In genomic region chr12:47885012-47885501, GRCh38 we compare ENCODE assay signal across 1 cellular context.
TF ChIP-seq lines count a peak whose summit lies in the region.

No MANE protein-coding gene starts in this region.

TF ChIP-seq in GM12878, 131 proteins besides CTCF, POLR2A, EP300 and RAD21 (continued from another document):
- TF ChIP-seq, protein P1, sequence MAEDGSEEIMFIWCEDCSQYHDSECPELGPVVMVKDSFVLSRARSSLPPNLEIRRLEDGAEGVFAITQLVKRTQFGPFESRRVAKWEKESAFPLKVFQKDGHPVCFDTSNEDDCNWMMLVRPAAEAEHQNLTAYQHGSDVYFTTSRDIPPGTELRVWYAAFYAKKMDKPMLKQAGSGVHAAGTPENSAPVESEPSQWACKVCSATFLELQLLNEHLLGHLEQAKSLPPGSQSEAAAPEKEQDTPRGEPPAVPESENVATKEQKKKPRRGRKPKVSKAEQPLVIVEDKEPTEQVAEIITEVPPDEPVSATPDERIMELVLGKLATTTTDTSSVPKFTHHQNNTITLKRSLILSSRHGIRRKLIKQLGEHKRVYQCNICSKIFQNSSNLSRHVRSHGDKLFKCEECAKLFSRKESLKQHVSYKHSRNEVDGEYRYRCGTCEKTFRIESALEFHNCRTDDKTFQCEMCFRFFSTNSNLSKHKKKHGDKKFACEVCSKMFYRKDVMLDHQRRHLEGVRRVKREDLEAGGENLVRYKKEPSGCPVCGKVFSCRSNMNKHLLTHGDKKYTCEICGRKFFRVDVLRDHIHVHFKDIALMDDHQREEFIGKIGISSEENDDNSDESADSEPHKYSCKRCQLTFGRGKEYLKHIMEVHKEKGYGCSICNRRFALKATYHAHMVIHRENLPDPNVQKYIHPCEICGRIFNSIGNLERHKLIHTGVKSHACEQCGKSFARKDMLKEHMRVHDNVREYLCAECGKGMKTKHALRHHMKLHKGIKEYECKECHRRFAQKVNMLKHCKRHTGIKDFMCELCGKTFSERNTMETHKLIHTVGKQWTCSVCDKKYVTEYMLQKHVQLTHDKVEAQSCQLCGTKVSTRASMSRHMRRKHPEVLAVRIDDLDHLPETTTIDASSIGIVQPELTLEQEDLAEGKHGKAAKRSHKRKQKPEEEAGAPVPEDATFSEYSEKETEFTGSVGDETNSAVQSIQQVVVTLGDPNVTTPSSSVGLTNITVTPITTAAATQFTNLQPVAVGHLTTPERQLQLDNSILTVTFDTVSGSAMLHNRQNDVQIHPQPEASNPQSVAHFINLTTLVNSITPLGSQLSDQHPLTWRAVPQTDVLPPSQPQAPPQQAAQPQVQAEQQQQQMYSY (CRISPR knock-in tag; IDR thresholded peaks at IDR 0.05): no peak
- TF ChIP-seq RELA (IDR thresholded peaks at IDR 0.05; ENCODE audit: borderline replicate concordance, partially characterized antibody): peak; percentile 61
- TF ChIP-seq, protein P2, sequence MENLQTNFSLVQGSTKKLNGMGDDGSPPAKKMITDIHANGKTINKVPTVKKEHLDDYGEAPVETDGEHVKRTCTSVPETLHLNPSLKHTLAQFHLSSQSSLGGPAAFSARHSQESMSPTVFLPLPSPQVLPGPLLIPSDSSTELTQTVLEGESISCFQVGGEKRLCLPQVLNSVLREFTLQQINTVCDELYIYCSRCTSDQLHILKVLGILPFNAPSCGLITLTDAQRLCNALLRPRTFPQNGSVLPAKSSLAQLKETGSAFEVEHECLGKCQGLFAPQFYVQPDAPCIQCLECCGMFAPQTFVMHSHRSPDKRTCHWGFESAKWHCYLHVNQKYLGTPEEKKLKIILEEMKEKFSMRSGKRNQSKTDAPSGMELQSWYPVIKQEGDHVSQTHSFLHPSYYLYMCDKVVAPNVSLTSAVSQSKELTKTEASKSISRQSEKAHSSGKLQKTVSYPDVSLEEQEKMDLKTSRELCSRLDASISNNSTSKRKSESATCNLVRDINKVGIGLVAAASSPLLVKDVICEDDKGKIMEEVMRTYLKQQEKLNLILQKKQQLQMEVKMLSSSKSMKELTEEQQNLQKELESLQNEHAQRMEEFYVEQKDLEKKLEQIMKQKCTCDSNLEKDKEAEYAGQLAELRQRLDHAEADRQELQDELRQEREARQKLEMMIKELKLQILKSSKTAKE (IDR thresholded peaks at IDR 0.05; ENCODE audit: low read depth, poor library complexity, severe bottlenecking): peak; percentile 96
- TF ChIP-seq KLF5 (IDR thresholded peaks at IDR 0.05; ENCODE audit: partially characterized antibody): no peak
- peak; percentile 30; the same call in 1 of the 2 replicates for TF ChIP-seq TCF3 (IDR thresholded peaks at IDR 0.05; ENCODE audit: borderline replicate concordance, insufficient read depth, low read depth, low read length)
- no peak for TF ChIP-seq SMARCA5 (IDR thresholded peaks at IDR 0.05)
- peak; percentile 77; the same call in 1 of the 2 replicates for TF ChIP-seq RELB (IDR thresholded peaks at IDR 0.05; ENCODE audit: low read depth)
- no peak for TF ChIP-seq TAF1 (IDR thresholded peaks at IDR 0.05; ENCODE audit: borderline replicate concordance, low read depth, low read length)
- no peak for TF ChIP-seq ZSCAN29 (IDR thresholded peaks at IDR 0.05)
- TF ChIP-seq ZNF622 (IDR thresholded peaks at IDR 0.05): no peak
- no peak for TF ChIP-seq SREBF2 (IDR thresholded peaks at IDR 0.05; ENCODE audit: low read length)
- no peak for TF ChIP-seq ZBTB4 (CRISPR knock-in tag; IDR thresholded peaks at IDR 0.05)
- no peak for TF ChIP-seq KAT2A (conservative IDR thresholded peaks at IDR 0.05; ENCODE audit: control insufficient read depth, low read depth, low read length)
- TF ChIP-seq TCF12 (IDR thresholded peaks at IDR 0.05; ENCODE audit: low read depth, low read length): peak; percentile 67
- no peak for TF ChIP-seq ESRRA (IDR thresholded peaks at IDR 0.05; ENCODE audit: low read length)
- TF ChIP-seq ATF2 (IDR thresholded peaks at IDR 0.05; ENCODE audit: low read length): 0 out of 2 replicates have a peak, but pooled peaks have one; percentile 57
- TF ChIP-seq CHD4 (IDR thresholded peaks at IDR 0.05): no peak
- no peak for TF ChIP-seq POLR2AphosphoS2 (IDR thresholded peaks at IDR 0.05; ENCODE audit: low read depth, low read length)
- TF ChIP-seq JUND (IDR thresholded peaks at IDR 0.05; ENCODE audit: low read depth, low read length): peak; percentile 35; the same call in 1 of the 2 replicates
- no peak for TF ChIP-seq ZNF207 (IDR thresholded peaks at IDR 0.05; ENCODE audit: borderline replicate concordance)
- peak in 1 of 2 experiments; percentile 66; a peak in 2 of 3 replicates for TF ChIP-seq EGR1 (IDR thresholded peaks at IDR 0.05; ENCODE audit: borderline replicate concordance in 1 of 2, low read depth in 2 of 2, low read length in 2 of 2)
- peak; percentile 62 for TF ChIP-seq TBL1XR1 (IDR thresholded peaks at IDR 0.05; ENCODE audit: low read depth, low read length)
- TF ChIP-seq BRCA1 (IDR thresholded peaks at IDR 0.05; ENCODE audit: low read depth, low read length): no peak
- TF ChIP-seq GATAD2B (conservative IDR thresholded peaks at IDR 0.05; ENCODE audit: low read depth): no peak; the same call in 1 of the 2 replicates
- TF ChIP-seq RUNX3 (IDR thresholded peaks at IDR 0.05; ENCODE audit: low read length): peak; percentile 96
- TF ChIP-seq, protein P3, sequence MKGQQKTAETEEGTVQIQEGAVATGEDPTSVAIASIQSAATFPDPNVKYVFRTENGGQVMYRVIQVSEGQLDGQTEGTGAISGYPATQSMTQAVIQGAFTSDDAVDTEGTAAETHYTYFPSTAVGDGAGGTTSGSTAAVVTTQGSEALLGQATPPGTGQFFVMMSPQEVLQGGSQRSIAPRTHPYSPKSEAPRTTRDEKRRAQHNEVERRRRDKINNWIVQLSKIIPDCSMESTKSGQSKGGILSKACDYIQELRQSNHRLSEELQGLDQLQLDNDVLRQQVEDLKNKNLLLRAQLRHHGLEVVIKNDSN (IDR thresholded peaks at IDR 0.05; ENCODE audit: borderline replicate concordance, extremely low read length, insufficient read depth, low read depth, low read length): no peak
- TF ChIP-seq, protein P4, sequence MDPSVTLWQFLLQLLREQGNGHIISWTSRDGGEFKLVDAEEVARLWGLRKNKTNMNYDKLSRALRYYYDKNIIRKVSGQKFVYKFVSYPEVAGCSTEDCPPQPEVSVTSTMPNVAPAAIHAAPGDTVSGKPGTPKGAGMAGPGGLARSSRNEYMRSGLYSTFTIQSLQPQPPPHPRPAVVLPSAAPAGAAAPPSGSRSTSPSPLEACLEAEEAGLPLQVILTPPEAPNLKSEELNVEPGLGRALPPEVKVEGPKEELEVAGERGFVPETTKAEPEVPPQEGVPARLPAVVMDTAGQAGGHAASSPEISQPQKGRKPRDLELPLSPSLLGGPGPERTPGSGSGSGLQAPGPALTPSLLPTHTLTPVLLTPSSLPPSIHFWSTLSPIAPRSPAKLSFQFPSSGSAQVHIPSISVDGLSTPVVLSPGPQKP (IDR thresholded peaks at IDR 0.05; ENCODE audit: low read depth, low read length): no peak
- TF ChIP-seq NFYA (IDR thresholded peaks at IDR 0.05; ENCODE audit: borderline replicate concordance, low read depth, low read length): no peak
- no peak for TF ChIP-seq RAD51 (IDR thresholded peaks at IDR 0.05)
- TF ChIP-seq RBBP5 (conservative IDR thresholded peaks at IDR 0.05): no peak
- no peak for TF ChIP-seq ZNF384 (IDR thresholded peaks at IDR 0.05; ENCODE audit: borderline replicate concordance, low read depth, low read length)
- TF ChIP-seq CBX5 (IDR thresholded peaks at IDR 0.05; ENCODE audit: low read depth): no peak
- no peak for TF ChIP-seq STAT1 (conservative IDR thresholded peaks at IDR 0.05)
- no peak for TF ChIP-seq ASH2L (IDR thresholded peaks at IDR 0.05; ENCODE audit: borderline replicate concordance, low read depth)
- TF ChIP-seq DPF2 (IDR thresholded peaks at IDR 0.05): peak; percentile 26; the same call in 1 of the 2 replicates
- TF ChIP-seq MAX (IDR thresholded peaks at IDR 0.05; ENCODE audit: low read depth, low read length): no peak
- TF ChIP-seq ZNF274 (IDR thresholded peaks at IDR 0.05; ENCODE audit: insufficient read depth, insufficient read length): no peak
- no peak for TF ChIP-seq SIX5 (IDR thresholded peaks at IDR 0.05; ENCODE audit: low read depth, low read length, severe bottlenecking)
